ENCODE assay signal across 9 cellular contexts in genomic region chrX:68504237-68504636, GRCh38. TPM values are rescaled to one million over a fixed set of nuclear protein-coding genes. Genes with fewer than 3 reads are reported as not detected.
DNase-seq lines count a peak whose midpoint lies in the region; ATAC-seq and TF ChIP-seq lines count a peak whose summit lies in the region.
"Had no signal": no experiment of that assay in that cellular context is flagged by ENCODE, and none has a peak within 500 bp of the region (broad histone marks: within the 10 kb centered on the region; RNA-seq: fewer than 3 reads in every experiment).

No MANE protein-coding gene starts in this region.

- H3K9me3 ChIP-seq in gastrocnemius medialis = no peaks in the 10 kb centered on the region
- H3K9me3 ChIP-seq: spleen had no signal

- ATAC-seq in GM18511 (IDR thresholded peaks at IDR 0.05; ENCODE audit: unreplicated experiment) = peak; percentile 64
- ATAC-seq in gastrocnemius medialis = peak; percentile 50 to 78
- ATAC-seq in HG03135 (IDR thresholded peaks at IDR 0.05; ENCODE audit: unreplicated experiment) = no peak
- no peak for ATAC-seq in GM21367 (IDR thresholded peaks at IDR 0.05; ENCODE audit: unreplicated experiment)

- no peak for TF ChIP-seq CTCF in gastrocnemius medialis (IDR thresholded peaks at IDR 0.05 in 4 of 5, conservative IDR thresholded peaks at IDR 0.05 in 1 of 5)

- intact Hi-C loops in gastrocnemius medialis (cut with DNase I; ENCODE audit: low total_unique reads) = no loop called here

- H3K4me3 ChIP-seq in gastrocnemius medialis = no peak overlapping the region
- H3K4me3 ChIP-seq: spleen had no signal

- no peak for TF ChIP-seq POLR2A in gastrocnemius medialis (IDR thresholded peaks at IDR 0.05)

- H3K36me3 ChIP-seq in gastrocnemius medialis = no peaks in the 10 kb centered on the region

- in situ Hi-C loops in gastrocnemius medialis (cut with MboI; ENCODE audit: low sequenced_read_pairs in 4 of 4) = loop anchor here in 3 of 4 donors (25.0 kb wide), 2 partner anchors 208 to 308 kb away; no protein-coding TSS in a partner anchor

- H3K27ac ChIP-seq in gastrocnemius medialis = peak overlapping the region; percentile 59 to 74 (median 66)
- H3K27ac ChIP-seq: spleen had no signal

- H3K27me3 ChIP-seq in gastrocnemius medialis = no peaks in the 10 kb centered on the region
- H3K27me3 ChIP-seq: spleen had no signal

- DNase-seq in LHCN-M2 (ENCODE audit: low read depth) (peak; percentile 42), gastrocnemius medialis (no peak), NCI-H1436 (lab: John Stamatoyannopoulos, UW) (no peak), NOMO-1 treated with DMSO at 0.1 percent for 48 hours (lab: John Stamatoyannopoulos, UW; ENCODE audit: unreplicated experiment) (no peak)
- DNase-seq in activated naive CD4-positive, alpha-beta T cell treated with Interleukin-2 at 50 U/mL for 16 hours = peak; percentile 64
- DNase-seq: spleen had no signal

- peaks cover 16 to 23% of the 10 kb centered on the region in 2 donors for H3K4me1 ChIP-seq in gastrocnemius medialis

RNA-seq across cellular contexts. Expression of gene YIPF6, which starts 5.4 kb away (rescaled TPM):
- total RNA-seq in LHCN-M2 (2014; rRNA removed) (19.8 and 24.3 TPM in 2 replicates), gastrocnemius medialis (10 to 100 TPM; 27.3 to 32.7 (median 29.0) TPM)
- 9.3 TPM for polyA plus RNA-seq in LHCN-M2 (2012)

Comparison
In these comparisons a context has a peak if more than half of its experiments do, and no peak if none do; other contexts are left out.
1. ATAC-seq: peak in GM18511 (single experiment) and gastrocnemius medialis (2 of 2); none in HG03135 (single experiment) and GM21367 (single experiment).
2. DNase-seq: peak in LHCN-M2 (single experiment) and activated naive CD4-positive, alpha-beta T cell treated with Interleukin-2 at 50 U/mL for 16 hours (single experiment); none in gastrocnemius medialis (0 of 2), NCI-H1436 (single experiment) and NOMO-1 treated with DMSO at 0.1 percent for 48 hours (single experiment).